Comparison of ENCODE assay signal across 16 cellular contexts in genomic region chr19:1492474-1493006, GRCh38. TPM values are rescaled to one million over a fixed set of nuclear protein-coding genes. Genes with fewer than 3 reads are reported as not detected.
A peak's percentile ranks its signal among the peaks of the same experiment; 100 is the strongest.
DNase-seq lines count a peak whose midpoint lies in the region; ATAC-seq and TF ChIP-seq lines count a peak whose summit lies in the region.
"Had no signal": no experiment of that assay in that cellular context is flagged by ENCODE, and none has a peak within 500 bp of the region (broad histone marks: within the 10 kb centered on the region; RNA-seq: fewer than 3 reads in every experiment).

No MANE protein-coding gene starts in this region.

- peaks cover 5% of the 10 kb centered on the region for H3K4me1 ChIP-seq in HEK293 (ENCODE audit: control insufficient read depth, insufficient read depth, low read length)
- H3K4me1 ChIP-seq in body of pancreas: peaks cover 37% of the 10 kb centered on the region

- no peak overlapping the region for H3K27ac ChIP-seq in HEK293 (ENCODE audit: extremely low read depth, low read depth, low read length)
- peak overlapping the region in 3 of 4 donors; percentile 59 to 81 (median 80) for H3K27ac ChIP-seq in body of pancreas
- H3K27ac ChIP-seq: coronary artery, psoas muscle, upper lobe of left lung had no signal

- H3K36me3 ChIP-seq in HEK293 (ENCODE audit: control insufficient read depth in 2 of 2, insufficient read depth in 1 of 2, low read length in 2 of 2) (no peaks in the 10 kb centered on the region), body of pancreas (replicated peaks in 1 of 2; ENCODE audit: insufficient read depth in 1 of 2, low read depth in 2 of 2) (no peaks in the 10 kb centered on the region)
- H3K36me3 ChIP-seq: upper lobe of left lung had no signal

- 44 to 61% methylated on average over 3 to 10 of the region's 10 CpGs for WGBS in body of pancreas, 2 donors

- peak; percentile 43 for DNase-seq in A172 (ENCODE audit: low spot score)
- DNase-seq in body of pancreas: peak in 3 of 4 donors; percentile 59 to 65 (median 60)
- no peak for DNase-seq in naive B cell
- DNase-seq in AML-193 (lab: John Stamatoyannopoulos, UW): no peak
- DNase-seq in activated CD4-positive, alpha-beta T cell treated with anti-CD3 and anti-CD28 coated beads, Interleukin-2, amount 50 U/mL, for 48 hours: no peak
- no peak for DNase-seq in NCI-H446 (lab: John Stamatoyannopoulos, UW)
- DNase-seq: activated CD8-positive, alpha-beta memory T cell treated with anti-CD3 and anti-CD28 coated beads, Interleukin-2, amount 50 U/mL, for 48 hours; DMS 273 treated with DMSO at 0.1 percent for 48 hours; mesenchymal stem cell; NCI-H1092 had no signal

- H3K4me3 ChIP-seq in HEK293 (ENCODE audit: low read depth, low read length) (no peak overlapping the region), body of pancreas (no peak overlapping the region)
- H3K4me3 ChIP-seq: coronary artery had no signal

- H3K9me3 Mint-ChIP-seq in naive B cell: no peaks in the 10 kb centered on the region

- peak overlapping the region in 1 of 6 donors; percentile 76 for H3K27ac Mint-ChIP-seq in naive B cell

- POLR2A ChIA-PET in HEK293 (lab: Yijun Ruan, JAX): no interaction called here

- TF ChIP-seq CTCF in HEK293 (tag by site-specific recombination; IDR thresholded peaks at IDR 0.05) (no peak), body of pancreas (IDR thresholded peaks at IDR 0.05) (no peak)

- H3K27me3 ChIP-seq in body of pancreas: no peaks in the 10 kb centered on the region

- TF ChIP-seq POLR2A in body of pancreas (IDR thresholded peaks at IDR 0.05): peak in 2 of 3 donors; percentile 36 to 50

- H3K4me3 Mint-ChIP-seq in naive B cell: peak overlapping the region in 7 of 8 donors; percentile 33 to 91 (median 79)

- H3K4me1 Mint-ChIP-seq in naive B cell: peaks cover 6 to 16% (median 12%) of the 10 kb centered on the region in 3 donors

- no peaks in the 10 kb centered on the region for H3K36me3 Mint-ChIP-seq in naive B cell

- peaks cover 0 to 23% (median 4%) of the 10 kb centered on the region in 3 donors for H3K27me3 Mint-ChIP-seq in naive B cell

- ATAC-seq in body of pancreas (no peak), naive B cell (ENCODE audit: low read depth in 2 of 2) (no peak), HG03196 (IDR thresholded peaks at IDR 0.05; ENCODE audit: unreplicated experiment) (no peak)
- ATAC-seq: psoas muscle, SK-N-SH treated with all-trans-retinoic acid at 6 μM for 48 hours had no signal

- H3K9me3 ChIP-seq in HEK293 (ENCODE audit: control insufficient read depth, insufficient read depth, low read depth, low read length) (no peaks in the 10 kb centered on the region), body of pancreas (no peaks in the 10 kb centered on the region)
- H3K9me3 ChIP-seq: psoas muscle, upper lobe of left lung had no signal

- CTCF ChIA-PET in HEK293 (lab: Yijun Ruan, JAX): no interaction called here

- intact Hi-C loops in body of pancreas (cut with DNase I): no loop called here

TF ChIP-seq in HEK293, 187 proteins besides CTCF, POLR2A, EP300 and RAD21:
- TF ChIP-seq GLIS2 (tag by site-specific recombination; IDR thresholded peaks at IDR 0.05): no peak
- TF ChIP-seq HIC1 (tag by site-specific recombination; IDR thresholded peaks at IDR 0.05): peak; percentile 49
- TF ChIP-seq ZNF548 (tag by site-specific recombination; IDR thresholded peaks at IDR 0.05): no peak
- 0 out of 2 replicates have a peak, but pooled peaks have one; percentile 25 for TF ChIP-seq ZNF335 (tag by site-specific recombination; conservative IDR thresholded peaks at IDR 0.05)
- TF ChIP-seq ZNF645 (tag by site-specific recombination; IDR thresholded peaks at IDR 0.05): no peak
- no peak for TF ChIP-seq FEZF1 (tag by site-specific recombination; IDR thresholded peaks at IDR 0.05)
- no peak for TF ChIP-seq ZNF473 (tag by site-specific recombination; IDR thresholded peaks at IDR 0.05)
- TF ChIP-seq ZNF76 (tag by site-specific recombination; IDR thresholded peaks at IDR 0.05; ENCODE audit: borderline replicate concordance, low read depth): 0 out of 2 replicates have a peak, but pooled peaks have one; percentile 16
- no peak for TF ChIP-seq ZNF175 (tag by site-specific recombination; IDR thresholded peaks at IDR 0.05)

RNA-seq across cellular contexts. Expression of gene REEP6, which starts 1.6 kb away (rescaled TPM):
- 4.1 and 4.3 TPM in 2 replicates for total RNA-seq in A172 (2014; rRNA removed; shearing (Covaris generic))
- 10 to 100 TPM in 1 of 2 donors, 1 to 10 TPM in 1; 6.9 to 16.6 TPM for total RNA-seq in body of pancreas
- polyA plus RNA-seq in naive B cell (ENCODE audit: low read depth in 6 of 6): 1 to 10 TPM in 2 of 6 donors, under 1 TPM in 4; 0.72 to 1.4 (median 0.90) TPM

RNA-seq across cellular contexts. Expression of gene PCSK4, which starts 2.4 kb away (rescaled TPM):
- 3.1 and 5.4 TPM in 2 replicates for total RNA-seq in A172 (2014; rRNA removed; shearing (Covaris generic))
- 10 to 100 TPM in 1 of 2 donors, 1 to 10 TPM in 1; 5.2 to 10.9 TPM for total RNA-seq in body of pancreas
- polyA plus RNA-seq in naive B cell (ENCODE audit: low read depth in 6 of 6): under 1 TPM in 1 of 6 donors, not detected in 5; 0.09 TPM

RNA-seq across cellular contexts. Expression of gene C19orf25, which starts 13.5 kb away (rescaled TPM):
- total RNA-seq in A172 (2014; rRNA removed; shearing (Covaris generic)): 44.0 and 60.4 TPM in 2 replicates
- total RNA-seq in body of pancreas: 10 to 100 TPM; 26.7 to 31.4 TPM
- polyA plus RNA-seq in naive B cell (ENCODE audit: low read depth in 6 of 6): 10 to 100 TPM; 39.0 to 78.2 (median 46.9) TPM

RNA-seq across cellular contexts. Expression of gene ADAMTSL5, which starts 20.3 kb away (rescaled TPM):
- total RNA-seq in A172 (2014; rRNA removed; shearing (Covaris generic)): 3.9 and 6.4 TPM in 2 replicates
- total RNA-seq in body of pancreas: 1 to 10 TPM in 1 of 2 donors, not detected in 1; 1.3 TPM
- not detected for polyA plus RNA-seq in naive B cell (ENCODE audit: low read depth in 6 of 6)

RNA-seq across cellular contexts. Expression of gene PLK5, which starts 31.3 kb away (rescaled TPM):
- total RNA-seq in A172 (2014; rRNA removed; shearing (Covaris generic)): 0.22 TPM in 1 of 2 replicates, not detected in the other
- not detected for total RNA-seq in body of pancreas
- not detected for polyA plus RNA-seq in naive B cell (ENCODE audit: low read depth in 6 of 6)
- total RNA-seq: psoas muscle, upper lobe of left lung had no signal

Comparison
In these comparisons a context has a peak if more than half of its experiments do, and no peak if none do; other contexts are left out.
1. DNase-seq: peak in A172 (single experiment) and body of pancreas (3 of 4); none in naive B cell (single experiment), AML-193 (0 of 2), activated CD4-positive, alpha-beta T cell treated with anti-CD3 and anti-CD28 coated beads, Interleukin-2, amount 50 U/mL, for 48 hours (0 of 2) and NCI-H446 (0 of 2).